ENCODE assay signal across 2 cellular contexts in genomic region chr5:169013208-169013728, GRCh38.
TF ChIP-seq lines count a peak whose summit lies in the region.

No MANE protein-coding gene starts in this region.

TF ChIP-seq in HCT116, 20 proteins besides CTCF, POLR2A, EP300 and RAD21 (continued from another document):
- TF ChIP-seq ZBTB33 (IDR thresholded peaks at IDR 0.05; ENCODE audit: extremely low read depth, insufficient replicate concordance, low read length): no peak
- no peak for TF ChIP-seq CBX3 (IDR thresholded peaks at IDR 0.05; ENCODE audit: low read depth)
- no peak for TF ChIP-seq POLR2AphosphoS5 (IDR thresholded peaks at IDR 0.05; ENCODE audit: low read depth, low read length)
- TF ChIP-seq SP1 (IDR thresholded peaks at IDR 0.05; ENCODE audit: low read depth): no peak
- TF ChIP-seq SIN3A (IDR thresholded peaks at IDR 0.05; ENCODE audit: low read depth): no peak
- TF ChIP-seq EZH2 (IDR thresholded peaks at IDR 0.05): no peak
- TF ChIP-seq ZFX (IDR thresholded peaks at IDR 0.05): no peak
- no peak for TF ChIP-seq TCF7L2 (IDR thresholded peaks at IDR 0.05; ENCODE audit: borderline replicate concordance, extremely low read depth, insufficient read depth, insufficient read length)
- TF ChIP-seq ATF3 (IDR thresholded peaks at IDR 0.05): no peak
- TF ChIP-seq ELF1 (IDR thresholded peaks at IDR 0.05; ENCODE audit: borderline replicate concordance, low read depth): no peak
- TF ChIP-seq FOSL1 (IDR thresholded peaks at IDR 0.05; ENCODE audit: low read depth): no peak
- no peak for TF ChIP-seq EZH2phosphoT487 (IDR thresholded peaks at IDR 0.05; ENCODE audit: borderline replicate concordance)
- no peak for TF ChIP-seq SRF (IDR thresholded peaks at IDR 0.05; ENCODE audit: low read depth)
- TF ChIP-seq ZNF274 (IDR thresholded peaks at IDR 0.05; ENCODE audit: low read depth, low read length): no peak
- no peak for TF ChIP-seq JUND (IDR thresholded peaks at IDR 0.05)

TF ChIP-seq in WTC11, 78 proteins besides CTCF, POLR2A, EP300 and RAD21 (continued from another document):
- no peak for TF ChIP-seq ZNF317 (CRISPR knock-in tag; IDR thresholded peaks at IDR 0.05; ENCODE audit: borderline replicate concordance, low read depth)
- TF ChIP-seq ZNF138 (CRISPR knock-in tag; conservative IDR thresholded peaks at IDR 0.05): no peak
- no peak for TF ChIP-seq IRF1 (CRISPR knock-in tag; IDR thresholded peaks at IDR 0.05)
- TF ChIP-seq ZNF219 (CRISPR knock-in tag; IDR thresholded peaks at IDR 0.05; ENCODE audit: borderline replicate concordance): no peak
- no peak for TF ChIP-seq HMGA2 (CRISPR knock-in tag; IDR thresholded peaks at IDR 0.05)
